In genomic region chr5:72447751-72448150, GRCh38 we compare ENCODE assay signal across 9 cellular contexts. TPM values are rescaled to one million over a fixed set of nuclear protein-coding genes. Genes with fewer than 3 reads are reported as not detected.
"Had no signal": no experiment of that assay in that cellular context is flagged by ENCODE, and none has a peak within 500 bp of the region (broad histone marks: within the 10 kb centered on the region; RNA-seq: fewer than 3 reads in every experiment).

No MANE protein-coding gene starts in this region.

- H3K4me3 ChIP-seq: GM23248, HAP-1, K562 had no signal

- H3K9me3 Mint-ChIP-seq: HFFc6 had no signal

- H3K9me3 ChIP-seq: HAP-1 had no signal

- H3K27ac Mint-ChIP-seq: HFFc6 had no signal

- H3K36me3 ChIP-seq: HAP-1 had no signal

- DNase-seq: GM23248, GOT3, H7, IMR-90 had no signal

- H3K4me3 Mint-ChIP-seq: HFFc6 had no signal

- H3K27ac ChIP-seq: GM23248 had no signal

RNA-seq across cellular contexts. Expression of gene ZNF366, which starts 59.5 kb away (rescaled TPM):
- total RNA-seq: GM23248, H4, H7, HFFc6, HT-29, IMR-90, K562 had no signal
- polyA plus RNA-seq: GM23248, IMR-90, K562 had no signal
